40 cellular contexts compared by ENCODE assay signal in genomic region chr4:105603158-105603557, GRCh38. TPM values are rescaled to one million over a fixed set of nuclear protein-coding genes. Genes with fewer than 3 reads are reported as not detected.
"Had no signal": no experiment of that assay in that cellular context is flagged by ENCODE, and none has a peak within 500 bp of the region (broad histone marks: within the 10 kb centered on the region; RNA-seq: fewer than 3 reads in every experiment).

No MANE protein-coding gene starts in this region.

- H3K27me3 ChIP-seq: adrenal gland, body of pancreas, breast epithelium, cardiac muscle cell had no signal

- H3K9me3 ChIP-seq: adrenal gland, body of pancreas, breast epithelium had no signal

- H3K4me3 Mint-ChIP-seq: activated B cell treated with CpG ODN at 0.5 μM for 24 hours; activated CD4-positive, alpha-beta memory T cell treated with anti-CD3 and anti-CD28 coated beads for 36 hours; activated CD4-positive, alpha-beta T cell treated with anti-CD3 and anti-CD28 coated beads, Interleukin-2, amount 10 ng/mL, durations not matched to agents 24 days and 14 days; activated CD8-positive, alpha-beta T cell treated with anti-CD3 and anti-CD28 coated beads for 36 hours; activated naive CD4-positive, alpha-beta T cell treated with anti-CD3 and anti-CD28 coated beads for 36 hours; activated naive CD8-positive, alpha-beta T cell treated with anti-CD3 and anti-CD28 coated beads for 36 hours; activated T-cell treated with anti-CD3 and anti-CD28 coated beads, Interleukin-2, amount 50 U/mL, for 4 hours; activated T-cell treated with anti-CD3 and anti-CD28 coated beads, Interleukin-2, amount 50 U/mL, for 72 hours; activated T-helper 1 cell treated with anti-CD3 and anti-CD28 coated beads, Interleukin-12 subunit alpha, Interleukin-12 subunit beta, Interleukin-2, Interleukin-4 antibody, amounts not matched to agents 30 ng/mL and 10 ng/mL and 1 ng/mL, durations not matched to agents 14 hours and 24 hours and 36 hours; activated T-helper 17 cell treated with anti-CD3 and anti-CD28 coated beads, Interleukin-2, amount 50 U/mL, for 72 hours; central memory CD8-positive, alpha-beta T cell; T-helper 1 cell treated with Interleukin-12 subunit alpha and Interleukin-12 subunit beta and Interleukin-4 antibody, amounts not matched to agents 30 μg/mL and 1 μg/mL, for 36 hours; T-helper 2 cell treated with Interferon-gamma antibody and Interleukin-4, amounts not matched to agents 5 μg/mL and 100 μg/mL, for 36 hours had no signal

- H3K27ac ChIP-seq: adrenal gland, body of pancreas, brain microvascular endothelial cell, breast epithelium, cardiac muscle cell, VCaP had no signal

- DNase-seq: activated B cell treated with CpG ODN at 0.5 μM for 24 hours; activated CD4-positive, alpha-beta memory T cell treated with anti-CD3 and anti-CD28 coated beads for 36 hours; activated CD4-positive, alpha-beta T cell treated with anti-CD3 and anti-CD28 coated beads for 4 hours; activated CD4-positive, alpha-beta T cell treated with anti-CD3 and anti-CD28 coated beads, Interleukin-2, amount 10 ng/mL, durations not matched to agents 24 days and 14 days; activated CD4-positive, alpha-beta T cell treated with anti-CD3 and anti-CD28 coated beads, Interleukin-2, amount 50 U/mL, for 1 hour; activated CD4-positive, alpha-beta T cell treated with anti-CD3 and anti-CD28 coated beads, Interleukin-2, amount 50 U/mL, for 4 hours; activated CD4-positive, CD25-positive, alpha-beta regulatory T cell treated with anti-CD3 and anti-CD28 coated beads, Interleukin-2, amount 50 U/mL, for 72 hours; activated CD8-positive, alpha-beta memory T cell treated with anti-CD3 and anti-CD28 coated beads, Interleukin-2, amount 50 U/mL, for 4 hours; activated CD8-positive, alpha-beta T cell treated with anti-CD3 and anti-CD28 coated beads for 36 hours; activated effector memory CD4-positive, alpha-beta T cell treated with anti-CD3 and anti-CD28 coated beads, Interleukin-2, amount 50 U/mL, for 16 hours; activated gamma-delta T cell treated with Interleukin-2 at 50 U/mL for 16 hours; activated naive CD4-positive, alpha-beta T cell; activated naive CD4-positive, alpha-beta T cell treated with anti-CD3 and anti-CD28 coated beads for 36 hours; activated naive CD4-positive, alpha-beta T cell treated with anti-CD3 and anti-CD28 coated beads, Interleukin-2, amount 50 U/mL, for 16 hours; activated naive CD8-positive, alpha-beta T cell treated with anti-CD3 and anti-CD28 coated beads for 36 hours; activated T-cell treated with anti-CD3 and anti-CD28 coated beads for 4 hours; activated T-cell treated with anti-CD3 and anti-CD28 coated beads, Interleukin-2, amount 50 U/mL, for 1 hour; activated T-cell treated with anti-CD3 and anti-CD28 coated beads, Interleukin-2, amount 50 U/mL, for 4 hours; activated T-cell treated with anti-CD3 and anti-CD28 coated beads, Interleukin-2, amount 50 U/mL, for 72 hours; adrenal gland; amniotic stem cell; aorta; body of pancreas; brain microvascular endothelial cell; caudate nucleus; cerebellar nuclear complex; T-helper 1 cell; T-helper 2 cell; T-helper 9 cell had no signal

- H3K4me1 Mint-ChIP-seq: activated B cell treated with CpG ODN at 0.5 μM for 24 hours; activated CD4-positive, alpha-beta T cell treated with anti-CD3 and anti-CD28 coated beads, Interleukin-2, amount 10 ng/mL, durations not matched to agents 24 days and 14 days; activated naive CD8-positive, alpha-beta T cell treated with anti-CD3 and anti-CD28 coated beads for 36 hours; activated T-helper 17 cell treated with anti-CD3 and anti-CD28 coated beads, Interleukin-2, amount 50 U/mL, for 72 hours; central memory CD8-positive, alpha-beta T cell had no signal

- H3K27ac Mint-ChIP-seq: activated B cell treated with CpG ODN at 0.5 μM for 24 hours; activated CD4-positive, alpha-beta memory T cell treated with anti-CD3 and anti-CD28 coated beads for 36 hours; activated CD4-positive, alpha-beta T cell treated with anti-CD3 and anti-CD28 coated beads, Interleukin-2, amount 10 ng/mL, durations not matched to agents 24 days and 14 days; activated CD8-positive, alpha-beta T cell treated with anti-CD3 and anti-CD28 coated beads for 36 hours; activated naive CD4-positive, alpha-beta T cell treated with anti-CD3 and anti-CD28 coated beads for 36 hours; activated naive CD4-positive, alpha-beta T cell treated with anti-CD3 and anti-CD28 coated beads, Interleukin-2, amount 50 U/mL, for 72 hours; activated naive CD8-positive, alpha-beta T cell treated with anti-CD3 and anti-CD28 coated beads for 36 hours; activated T-cell treated with anti-CD3 and anti-CD28 coated beads, Interleukin-2, amount 50 U/mL, for 72 hours; activated T-helper 1 cell treated with anti-CD3 and anti-CD28 coated beads, Interleukin-12 subunit alpha, Interleukin-12 subunit beta, Interleukin-2, Interleukin-4 antibody, amounts not matched to agents 30 ng/mL and 10 ng/mL and 1 ng/mL, durations not matched to agents 14 hours and 24 hours and 36 hours; activated T-helper 17 cell treated with anti-CD3 and anti-CD28 coated beads, Interleukin-2, amount 50 U/mL, for 72 hours; T-helper 1 cell treated with Interleukin-12 subunit alpha and Interleukin-12 subunit beta and Interleukin-4 antibody, amounts not matched to agents 30 μg/mL and 1 μg/mL, for 36 hours; T-helper 2 cell treated with Interferon-gamma antibody and Interleukin-4, amounts not matched to agents 5 μg/mL and 100 μg/mL, for 36 hours had no signal

- H3K4me3 ChIP-seq: adrenal gland, body of pancreas, breast epithelium, cardiac muscle cell had no signal

- H3K36me3 Mint-ChIP-seq: activated CD4-positive, alpha-beta memory T cell treated with anti-CD3 and anti-CD28 coated beads for 36 hours; activated naive CD4-positive, alpha-beta T cell treated with anti-CD3 and anti-CD28 coated beads, Interleukin-2, amount 50 U/mL, for 72 hours; activated naive CD8-positive, alpha-beta T cell treated with anti-CD3 and anti-CD28 coated beads for 36 hours had no signal

- H3K36me3 ChIP-seq: adrenal gland, brain microvascular endothelial cell, breast epithelium, cardiac muscle cell had no signal

- H3K27me3 Mint-ChIP-seq: activated naive CD8-positive, alpha-beta T cell treated with anti-CD3 and anti-CD28 coated beads for 36 hours had no signal

- H3K9me3 Mint-ChIP-seq: activated B cell treated with CpG ODN at 0.5 μM for 24 hours; activated CD4-positive, alpha-beta memory T cell treated with anti-CD3 and anti-CD28 coated beads for 36 hours; activated CD4-positive, alpha-beta T cell treated with anti-CD3 and anti-CD28 coated beads, Interleukin-2, amount 10 ng/mL, durations not matched to agents 24 days and 14 days; activated CD8-positive, alpha-beta T cell treated with anti-CD3 and anti-CD28 coated beads for 36 hours; activated naive CD4-positive, alpha-beta T cell treated with anti-CD3 and anti-CD28 coated beads for 36 hours; activated naive CD4-positive, alpha-beta T cell treated with anti-CD3 and anti-CD28 coated beads, Interleukin-2, amount 50 U/mL, for 72 hours; activated naive CD8-positive, alpha-beta T cell treated with anti-CD3 and anti-CD28 coated beads for 36 hours; activated T-cell treated with anti-CD3 and anti-CD28 coated beads, Interleukin-2, amount 50 U/mL, for 4 hours; activated T-cell treated with anti-CD3 and anti-CD28 coated beads, Interleukin-2, amount 50 U/mL, for 72 hours; activated T-helper 1 cell treated with anti-CD3 and anti-CD28 coated beads, Interleukin-12 subunit alpha, Interleukin-12 subunit beta, Interleukin-2, Interleukin-4 antibody, amounts not matched to agents 30 ng/mL and 10 ng/mL and 1 ng/mL, durations not matched to agents 14 hours and 24 hours and 36 hours; activated T-helper 17 cell treated with anti-CD3 and anti-CD28 coated beads, Interleukin-2, amount 50 U/mL, for 72 hours; central memory CD8-positive, alpha-beta T cell; T-helper 1 cell treated with Interleukin-12 subunit alpha and Interleukin-12 subunit beta and Interleukin-4 antibody, amounts not matched to agents 30 μg/mL and 1 μg/mL, for 36 hours; T-helper 2 cell treated with Interferon-gamma antibody and Interleukin-4, amounts not matched to agents 5 μg/mL and 100 μg/mL, for 36 hours had no signal

- H3K4me1 ChIP-seq: adrenal gland, breast epithelium had no signal

- ATAC-seq: activated CD8-positive, alpha-beta T cell treated with anti-CD3 and anti-CD28 coated beads for 36 hours; activated naive CD4-positive, alpha-beta T cell treated with anti-CD3 and anti-CD28 coated beads, Interleukin-2, amount 50 U/mL, for 72 hours; activated T-cell treated with anti-CD3 and anti-CD28 coated beads, Interleukin-2, amount 50 U/mL, for 4 hours; activated T-cell treated with anti-CD3 and anti-CD28 coated beads, Interleukin-2, amount 50 U/mL, for 72 hours; activated T-helper 17 cell treated with anti-CD3 and anti-CD28 coated beads, Interleukin-2, amount 50 U/mL, for 72 hours; body of pancreas had no signal

RNA-seq across cellular contexts. Expression of gene ARHGEF38, which starts 50.7 kb away (rescaled TPM):
- total RNA-seq: activated B cell treated with CpG ODN at 0.5 μM for 24 hours; activated CD4-positive, alpha-beta memory T cell treated with anti-CD3 and anti-CD28 coated beads for 36 hours; activated CD4-positive, alpha-beta T cell treated with anti-CD3 and anti-CD28 coated beads, Interleukin-2, amount 10 ng/mL, durations not matched to agents 24 days and 14 days; activated CD8-positive, alpha-beta memory T cell treated with anti-CD3 and anti-CD28 coated beads for 36 hours; activated CD8-positive, alpha-beta T cell treated with anti-CD3 and anti-CD28 coated beads for 36 hours; activated naive CD4-positive, alpha-beta T cell treated with anti-CD3 and anti-CD28 coated beads for 36 hours; activated naive CD4-positive, alpha-beta T cell treated with anti-CD3 and anti-CD28 coated beads, Interleukin-2, amount 50 U/mL, for 72 hours; activated naive CD8-positive, alpha-beta T cell treated with anti-CD3 and anti-CD28 coated beads for 36 hours; activated T-cell treated with anti-CD3 and anti-CD28 coated beads, Interleukin-2, amount 50 U/mL, for 4 hours; activated T-cell treated with anti-CD3 and anti-CD28 coated beads, Interleukin-2, amount 50 U/mL, for 72 hours; activated T-helper 1 cell treated with anti-CD3 and anti-CD28 coated beads, Interleukin-12 subunit alpha, Interleukin-12 subunit beta, Interleukin-2, Interleukin-4 antibody, amounts not matched to agents 30 ng/mL and 10 ng/mL and 1 ng/mL, durations not matched to agents 14 hours and 24 hours and 36 hours; activated T-helper 17 cell treated with anti-CD3 and anti-CD28 coated beads, Interleukin-2, amount 50 U/mL, for 72 hours; adrenal gland; aorta; astrocyte; cardiac muscle cell had no signal
- polyA plus RNA-seq: adrenal gland had no signal
